In genomic region chr20:22529150-22530019, GRCh38 we compare ENCODE assay signal across 14 cellular contexts. TPM values are rescaled to one million over a fixed set of nuclear protein-coding genes. Genes with fewer than 3 reads are reported as not detected.
"Had no signal": no experiment of that assay in that cellular context is flagged by ENCODE, and none has a peak within 500 bp of the region (broad histone marks: within the 10 kb centered on the region; RNA-seq: fewer than 3 reads in every experiment).

No MANE protein-coding gene starts in this region.

- H3K4me3 ChIP-seq: gastrocnemius medialis, heart right ventricle, skin epidermis, uterus had no signal

- H3K27me3 ChIP-seq: uterus had no signal

- ATAC-seq: activated CD8-positive, alpha-beta memory T cell treated with anti-CD3 and anti-CD28 coated beads, Interleukin-2, amount 10 ng/mL, durations not matched to agents 7 days and 5 days; gastrocnemius medialis; heart right ventricle; stimulated activated naive CD8-positive, alpha-beta T cell treated with anti-CD3 and anti-CD28 coated beads, Interleukin-15, amount 100 ng/mL, for 72 hours had no signal

- H3K9me3 ChIP-seq: gastrocnemius medialis, heart right ventricle, uterus had no signal

- H3K4me1 ChIP-seq: gastrocnemius medialis, heart right ventricle, uterus had no signal

- H3K27ac ChIP-seq: gastrocnemius medialis, heart right ventricle, skin epidermis, uterus had no signal

- H3K36me3 ChIP-seq: gastrocnemius medialis, heart right ventricle, uterus had no signal

- DNase-seq: activated CD4-positive, CD25-positive, alpha-beta regulatory T cell; activated CD8-positive, alpha-beta memory T cell treated with anti-CD3 and anti-CD28 coated beads, Interleukin-2, amount 10 ng/mL, durations not matched to agents 7 days and 5 days; activated effector memory CD4-positive, alpha-beta T cell treated with Interleukin-2 at 50 U/mL for 16 hours; activated T-cell treated with anti-CD3 and anti-CD28 coated beads, Interleukin-2, amount 50 U/mL, for 24 hours; amniotic stem cell; cortex of kidney; effector memory CD4-positive, alpha-beta T cell; gastrocnemius medialis; heart right ventricle; retina; stimulated activated CD4-positive, alpha-beta T cell treated with anti-CD3 and anti-CD28 coated beads, Interleukin-4, amount 100 ng/mL, for 4 hours; stimulated activated naive CD8-positive, alpha-beta T cell treated with anti-CD3 and anti-CD28 coated beads, Interleukin-15, amount 100 ng/mL, for 72 hours; uterus had no signal

RNA-seq across cellular contexts. Expression of gene FOXA2, which starts 55.0 kb away (rescaled TPM):
- polyA plus RNA-seq: heart right ventricle had no signal
